8 cellular contexts compared by ENCODE assay signal in the genomic region with DNA sequence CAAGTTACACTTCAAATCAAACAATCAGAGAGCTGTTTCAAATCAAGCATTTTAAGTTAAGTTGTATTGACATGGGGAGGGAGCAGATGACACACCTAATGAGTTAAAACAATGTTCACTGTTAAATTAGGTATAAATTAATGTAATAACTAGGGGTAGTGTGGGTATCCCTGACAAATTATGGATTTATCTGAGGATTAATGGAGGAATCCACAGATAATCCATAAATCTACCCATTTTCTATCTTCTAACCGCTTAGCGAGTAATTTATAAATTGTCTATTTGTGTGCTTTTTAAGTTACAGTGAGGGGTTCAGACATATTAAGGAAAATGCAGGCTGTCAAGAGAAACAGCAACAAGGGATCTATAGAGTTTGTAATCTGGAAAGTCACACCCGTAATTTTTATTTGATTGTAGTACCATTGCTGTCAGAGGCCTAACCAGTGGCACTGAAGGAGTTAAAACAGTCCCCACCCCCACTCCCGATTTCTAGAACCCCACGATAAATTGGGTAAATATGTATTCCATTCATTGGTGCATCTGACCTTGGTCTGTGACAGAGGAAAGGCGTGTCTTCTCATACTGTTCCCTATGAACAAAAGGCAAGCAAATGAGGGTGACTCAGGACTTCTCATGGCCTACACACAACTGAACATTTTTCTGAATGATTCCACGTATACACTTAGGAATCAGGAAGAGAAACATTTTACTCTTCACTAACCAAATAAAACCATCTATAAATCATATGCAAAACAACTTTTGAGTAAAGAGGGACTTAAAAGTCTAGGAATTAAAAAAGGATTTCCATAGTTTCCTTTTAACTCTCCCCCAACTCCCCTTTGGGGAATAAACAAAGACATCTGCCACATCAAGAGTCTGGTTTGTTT. TPM values are rescaled to one million over a fixed set of nuclear protein-coding genes. Genes with fewer than 3 reads are reported as not detected.
DNase-seq lines count a peak whose midpoint lies in the region; ATAC-seq and TF ChIP-seq lines count a peak whose summit lies in the region.

No MANE protein-coding gene starts in this region.

- H3K4me3 ChIP-seq in muscle layer of duodenum (ENCODE audit: low read depth in 1 of 2, low read length in 2 of 2) (peak overlapping the region; percentile 93 to 98), uterus (no peak overlapping the region)

- H3K27ac Mint-ChIP-seq in activated CD8-positive, alpha-beta memory T cell treated with anti-CD3 and anti-CD28 coated beads, Interleukin-2, amount 10 ng/mL, durations not matched to agents 7 days and 5 days: peak overlapping the region; percentile 86
- peak overlapping the region; percentile 85 to 88 for H3K27ac Mint-ChIP-seq in effector memory CD8-positive, alpha-beta T cell

- peak; percentile 41 to 50 for TF ChIP-seq POLR2A in uterus (IDR thresholded peaks at IDR 0.05)

- peaks cover 69% of the 10 kb centered on the region for H3K4me1 Mint-ChIP-seq in activated CD8-positive, alpha-beta memory T cell treated with anti-CD3 and anti-CD28 coated beads, Interleukin-2, amount 10 ng/mL, durations not matched to agents 7 days and 5 days
- H3K4me1 Mint-ChIP-seq in effector memory CD8-positive, alpha-beta T cell (ENCODE audit: low read depth in 2 of 2): peaks cover 49 to 69% of the 10 kb centered on the region in 2 donors

- H3K27me3 ChIP-seq in muscle layer of duodenum (ENCODE audit: low read depth, low read length) (no peaks in the 10 kb centered on the region), uterus (no peaks in the 10 kb centered on the region)

- intact Hi-C loops in uterus (cut with DNase I; ENCODE audit: low total_unique reads): loop anchor here (10.0 kb wide), 3 partner anchors 68 to 472 kb away; no protein-coding TSS in a partner anchor

- ATAC-seq in activated CD8-positive, alpha-beta memory T cell treated with anti-CD3 and anti-CD28 coated beads, Interleukin-2, amount 10 ng/mL, durations not matched to agents 7 days and 5 days: no peak
- ATAC-seq in effector memory CD8-positive, alpha-beta T cell (replicated peaks): no peak
- ATAC-seq in GM18868 (IDR thresholded peaks at IDR 0.05; ENCODE audit: unreplicated experiment): no peak

- DNase-seq in activated CD8-positive, alpha-beta memory T cell treated with anti-CD3 and anti-CD28 coated beads, Interleukin-2, amount 10 ng/mL, durations not matched to agents 7 days and 5 days: peak; percentile 50
- no peak for DNase-seq in activated CD8-positive, alpha-beta memory T cell treated with anti-CD3 and anti-CD28 coated beads, Interleukin-2, amount 50 U/mL, for 4 hours
- DNase-seq in NCI-H1417 treated with DMSO at 0.1 percent for 48 hours (lab: John Stamatoyannopoulos, UW): peak; percentile 37
- DNase-seq in SW 1271 (lab: John Stamatoyannopoulos, UW): peak; percentile 69 to 89
- DNase-seq in effector memory CD8-positive, alpha-beta T cell: no peak
- peak in 1 of 2 donors; percentile 70 for DNase-seq in uterus

- CTCF ChIA-PET in activated CD8-positive, alpha-beta memory T cell treated with anti-CD3 and anti-CD28 coated beads, Interleukin-2, amount 10 ng/mL, durations not matched to agents 7 days and 5 days (lab: Charles Lee): interaction anchor here (1.0 to 5.3 kb wide), 6 partner anchors 9 to 503 kb away, joined by 3 to 41 read pairs (median 6); partner anchors contain the start of gene IRF2BP2

- H3K36me3 Mint-ChIP-seq in activated CD8-positive, alpha-beta memory T cell treated with anti-CD3 and anti-CD28 coated beads, Interleukin-2, amount 10 ng/mL, durations not matched to agents 7 days and 5 days: peaks cover 40% of the 10 kb centered on the region
- peaks cover 64% of the 10 kb centered on the region for H3K36me3 Mint-ChIP-seq in effector memory CD8-positive, alpha-beta T cell (ENCODE audit: insufficient read depth)

- H3K9me3 ChIP-seq in muscle layer of duodenum (ENCODE audit: control insufficient read depth in 1 of 2, low read length in 2 of 2) (no peaks in the 10 kb centered on the region), uterus (no peaks in the 10 kb centered on the region)

- H3K4me1 ChIP-seq in muscle layer of duodenum (ENCODE audit: control insufficient read depth in 1 of 2, insufficient read depth in 2 of 2, low read length in 2 of 2) (peaks cover 34 to 36% of the 10 kb centered on the region in 2 donors), uterus (peaks cover 19 to 22% of the 10 kb centered on the region in 2 donors)

- peak overlapping the region; percentile 59 for H3K4me3 Mint-ChIP-seq in activated CD8-positive, alpha-beta memory T cell treated with anti-CD3 and anti-CD28 coated beads, Interleukin-2, amount 10 ng/mL, durations not matched to agents 7 days and 5 days
- H3K4me3 Mint-ChIP-seq in effector memory CD8-positive, alpha-beta T cell: peak overlapping the region; percentile 78 to 85

- H3K9me3 Mint-ChIP-seq in activated CD8-positive, alpha-beta memory T cell treated with anti-CD3 and anti-CD28 coated beads, Interleukin-2, amount 10 ng/mL, durations not matched to agents 7 days and 5 days (ENCODE audit: low read depth): no peaks in the 10 kb centered on the region
- H3K9me3 Mint-ChIP-seq in effector memory CD8-positive, alpha-beta T cell: no peaks in the 10 kb centered on the region

- peaks cover 18 to 24% of the 10 kb centered on the region in 2 donors for H3K36me3 ChIP-seq in muscle layer of duodenum (ENCODE audit: control insufficient read depth in 1 of 2, insufficient read depth in 2 of 2, low read length in 2 of 2)
- no peaks in the 10 kb centered on the region for H3K36me3 ChIP-seq in uterus

- TF ChIP-seq CTCF in uterus (IDR thresholded peaks at IDR 0.05): no peak

- H3K27me3 Mint-ChIP-seq in activated CD8-positive, alpha-beta memory T cell treated with anti-CD3 and anti-CD28 coated beads, Interleukin-2, amount 10 ng/mL, durations not matched to agents 7 days and 5 days: no peaks in the 10 kb centered on the region
- no peaks in the 10 kb centered on the region for H3K27me3 Mint-ChIP-seq in effector memory CD8-positive, alpha-beta T cell

- H3K27ac ChIP-seq in muscle layer of duodenum (ENCODE audit: low read length) (peak overlapping the region; percentile 100), uterus (peak overlapping the region; percentile 99 to 100)

RNA-seq across cellular contexts. Expression of gene IRF2BP2, which starts 7.4 kb away (rescaled TPM):
- 100 to 1,000 TPM in 1 of 2 experiments, 10 to 100 TPM in 1; 81.1 to 103 TPM for total RNA-seq in activated CD8-positive, alpha-beta memory T cell treated with anti-CD3 and anti-CD28 coated beads, Interleukin-2, amount 10 ng/mL, durations not matched to agents 7 days and 5 days
- 100 to 1,000 TPM in 3 of 4 donors, 10 to 100 TPM in 1; 56.8 to 182 (median 124) TPM for total RNA-seq in uterus

Comparison
In these comparisons a context has a peak if more than half of its experiments do, and no peak if none do; other contexts are left out.
1. DNase-seq: peak in activated CD8-positive, alpha-beta memory T cell treated with anti-CD3 and anti-CD28 coated beads, Interleukin-2, amount 10 ng/mL, durations not matched to agents 7 days and 5 days (single experiment), NCI-H1417 treated with DMSO at 0.1 percent for 48 hours (single experiment) and SW 1271 (2 of 2); none in activated CD8-positive, alpha-beta memory T cell treated with anti-CD3 and anti-CD28 coated beads, Interleukin-2, amount 50 U/mL, for 4 hours (single experiment) and effector memory CD8-positive, alpha-beta T cell (0 of 3).
2. H3K4me3 ChIP-seq: peak in muscle layer of duodenum (2 of 2); none in uterus (0 of 2).